13 cellular contexts compared by ENCODE assay signal in the genomic region with DNA sequence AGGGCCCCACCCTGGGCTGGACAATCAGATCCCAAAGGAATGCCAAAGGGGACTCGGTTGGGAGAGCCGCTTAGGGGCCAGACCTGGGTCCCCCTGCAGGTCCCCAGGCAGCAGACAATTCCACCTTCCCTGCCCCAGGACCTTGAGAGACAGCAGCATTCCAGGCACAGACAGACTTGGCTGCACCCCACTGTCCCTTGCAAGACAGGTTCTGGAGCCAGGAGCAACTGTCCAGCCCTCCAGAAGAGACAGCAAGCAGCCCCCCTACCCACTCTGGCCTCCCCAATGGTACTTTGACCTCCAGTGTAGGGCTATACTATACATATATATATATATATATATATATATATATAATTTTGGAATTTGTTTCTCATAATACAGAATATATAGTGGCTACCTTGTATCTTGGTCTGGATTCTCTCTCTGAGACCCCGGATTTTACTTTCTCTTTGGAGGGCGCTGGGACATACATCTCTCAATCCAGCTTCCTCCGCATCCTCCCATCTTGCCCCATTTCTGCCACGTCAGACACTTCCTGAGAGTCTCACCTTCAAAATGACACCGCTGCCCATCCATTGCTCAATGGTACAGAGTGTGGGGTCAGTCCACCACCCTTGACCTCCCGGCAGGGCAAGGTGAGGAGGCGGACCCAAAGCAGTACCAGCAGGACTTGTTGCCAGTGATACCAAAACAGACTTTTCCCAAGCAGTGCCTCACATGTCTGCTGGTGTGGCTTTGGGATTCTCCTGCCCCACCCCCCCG. TPM values are rescaled to one million over a fixed set of nuclear protein-coding genes. Genes with fewer than 3 reads are reported as not detected.
"Had no signal": no experiment of that assay in that cellular context is flagged by ENCODE, and none has a peak within 500 bp of the region (broad histone marks: within the 10 kb centered on the region; RNA-seq: fewer than 3 reads in every experiment).

No MANE protein-coding gene starts in this region.

- H3K27ac Mint-ChIP-seq: activated B cell treated with CpG ODN at 0.5 μM for 24 hours; activated CD4-positive, alpha-beta T cell treated with anti-CD3 and anti-CD28 coated beads, Interleukin-2, amount 10 ng/mL, durations not matched to agents 7 days and 5 days; natural killer cell treated with Interleukin-12 subunit alpha and Interleukin-12 subunit beta and Interleukin-15 and Interleukin-18, amount 100 ng/mL, for 72 hours had no signal

- H3K4me1 Mint-ChIP-seq: activated B cell treated with CpG ODN at 0.5 μM for 24 hours; activated CD4-positive, alpha-beta T cell treated with anti-CD3 and anti-CD28 coated beads, Interleukin-2, amount 10 ng/mL, durations not matched to agents 7 days and 5 days had no signal

- H3K9me3 Mint-ChIP-seq: natural killer cell treated with Interleukin-12 subunit alpha and Interleukin-12 subunit beta and Interleukin-15 and Interleukin-18, amount 100 ng/mL, for 72 hours had no signal

- DNase-seq: activated B cell treated with CpG ODN at 0.5 μM for 24 hours; activated CD4-positive, alpha-beta T cell treated with anti-CD3 and anti-CD28 coated beads, Interleukin-2, amount 10 ng/mL, durations not matched to agents 7 days and 5 days; activated naive CD4-positive, alpha-beta T cell; mesendoderm; small intestine; stimulated activated naive CD8-positive, alpha-beta T cell treated with anti-CD3 and anti-CD28 coated beads, Interleukin-15, Interleukin-2, amounts not matched to agents 100 U/mL and 50 U/mL, for 24 hours; SW 1271 had no signal

- H3K27me3 Mint-ChIP-seq: activated B cell treated with CpG ODN at 0.5 μM for 24 hours; activated CD4-positive, alpha-beta T cell treated with anti-CD3 and anti-CD28 coated beads, Interleukin-2, amount 10 ng/mL, durations not matched to agents 7 days and 5 days; natural killer cell treated with Interleukin-12 subunit alpha and Interleukin-12 subunit beta and Interleukin-15 and Interleukin-18, amount 100 ng/mL, for 72 hours had no signal

- H3K4me3 Mint-ChIP-seq: activated B cell treated with CpG ODN at 0.5 μM for 24 hours; activated CD4-positive, alpha-beta T cell treated with anti-CD3 and anti-CD28 coated beads, Interleukin-2, amount 10 ng/mL, durations not matched to agents 7 days and 5 days; natural killer cell treated with Interleukin-12 subunit alpha and Interleukin-12 subunit beta and Interleukin-15 and Interleukin-18, amount 100 ng/mL, for 72 hours had no signal

- ATAC-seq: natural killer cell treated with Interleukin-12 subunit alpha and Interleukin-12 subunit beta and Interleukin-15 and Interleukin-18, amount 100 ng/mL, for 72 hours; stimulated activated naive CD8-positive, alpha-beta T cell treated with anti-CD3 and anti-CD28 coated beads, Interleukin-15, Interleukin-2, amounts not matched to agents 100 U/mL and 50 U/mL, for 24 hours had no signal

RNA-seq across cellular contexts. Expression of gene SMIM24, which starts 12.7 kb away (rescaled TPM):
- total RNA-seq: activated B cell treated with CpG ODN at 0.5 μM for 24 hours, chondrocyte, dermis microvascular lymphatic vessel endothelial cell had no signal

RNA-seq across cellular contexts. Expression of gene SMIM44, which starts 15.6 kb away (rescaled TPM):
- total RNA-seq: activated B cell treated with CpG ODN at 0.5 μM for 24 hours; activated CD4-positive, alpha-beta T cell treated with anti-CD3 and anti-CD28 coated beads, Interleukin-2, amount 10 ng/mL, durations not matched to agents 7 days and 5 days; activated CD8-positive, alpha-beta memory T cell treated with anti-CD3 and anti-CD28 coated beads for 36 hours; chondrocyte; dermis microvascular lymphatic vessel endothelial cell; lower leg skin; natural killer cell treated with Interleukin-12 subunit alpha and Interleukin-12 subunit beta and Interleukin-15 and Interleukin-18, amount 100 ng/mL, for 72 hours; T-helper 2 cell treated with Interferon-gamma antibody and Interleukin-4, amounts not matched to agents 100 ng/mL and 5 ng/mL, for 36 hours had no signal
